9 cellular contexts compared by ENCODE assay signal in the genomic region with DNA sequence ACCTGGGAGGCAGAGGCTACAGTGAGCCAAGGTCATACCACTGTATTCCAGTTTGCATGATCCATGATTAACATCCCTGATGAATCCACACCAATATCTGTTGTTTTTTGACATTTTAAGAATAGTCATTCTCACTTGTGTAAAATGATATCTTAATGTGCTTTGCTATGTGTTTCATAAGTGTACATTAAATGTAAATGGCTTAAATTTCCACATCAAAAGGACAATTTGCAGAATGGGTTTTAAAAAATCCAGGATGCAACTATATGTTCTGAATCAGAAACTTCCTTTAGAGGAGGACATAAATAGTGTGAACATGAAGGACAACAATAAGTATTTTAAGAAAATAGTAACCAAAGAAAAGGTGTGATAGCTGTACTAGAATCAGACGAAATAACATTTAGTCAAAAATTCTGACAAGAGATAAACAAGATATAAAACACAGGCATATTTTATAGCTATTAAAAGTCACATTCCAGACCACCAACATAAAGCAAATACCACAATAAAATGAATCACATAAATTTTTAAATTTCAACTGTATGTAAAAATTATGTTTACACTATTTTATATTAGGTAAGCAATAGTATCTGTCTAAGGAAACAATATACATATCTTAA. TPM values are rescaled to one million over a fixed set of nuclear protein-coding genes. Genes with fewer than 3 reads are reported as not detected.
"Had no signal": no experiment of that assay in that cellular context is flagged by ENCODE, and none has a peak within 500 bp of the region (broad histone marks: within the 10 kb centered on the region; RNA-seq: fewer than 3 reads in every experiment).

No MANE protein-coding gene starts in this region.

- H3K4me3 ChIP-seq: GM12878 had no signal

- FAIRE-seq: G401.6, GM12878, GM12891, GM12892, GM18507, GM19239 had no signal

- DNase-seq: GDM1, GF-D8 had no signal

- ATAC-seq: GM12878 had no signal

RNA-seq across cellular contexts. Expression of a gene that starts 42.4 kb away (rescaled TPM):
- total RNA-seq: G401 had no signal

RNA-seq across cellular contexts. Expression of a gene that starts 48.4 kb away (rescaled TPM):
- total RNA-seq: G401, GM12878 had no signal
